In genomic region chr15:42737529-42738328, GRCh38 we compare ENCODE assay signal across 8 cellular contexts. TPM values are rescaled to one million over a fixed set of nuclear protein-coding genes. Genes with fewer than 3 reads are reported as not detected.
A peak's percentile ranks its signal among the peaks of the same experiment; 100 is the strongest.
DNase-seq lines count a peak whose midpoint lies in the region; TF ChIP-seq lines count a peak whose summit lies in the region.

No MANE protein-coding gene starts in this region.

- DNase-seq in NCI-H2171 treated with DMSO at 0.1 percent for 48 hours (lab: John Stamatoyannopoulos, UW) (peak; percentile 31), NCI-H2171 (lab: John Stamatoyannopoulos, UW) (no peak), PC-9 (peak in 1 of 2 experiments; percentile 34), progenitor cell of endocrine pancreas (ENCODE audit: low spot score, unreplicated experiment) (no peak), COR-L47 (lab: John Stamatoyannopoulos, UW) (no peak), medulla oblongata (ENCODE audit: extremely low spot score) (no peak), DMS79 treated with DMSO at 0.1 percent for 48 hours (lab: John Stamatoyannopoulos, UW) (no peak)

- peak overlapping the region; percentile 93 for H3K27ac Mint-ChIP-seq in progenitor cell of endocrine pancreas

- WGBS in esophagus, 2 donors: 70 to 72% methylated on average over 21 of the region's 21 CpGs

- no peaks in the 10 kb centered on the region for H3K79me2 ChIP-seq in PC-9 (ENCODE audit: low read depth)

- H3K9me3 ChIP-seq in PC-9 (ENCODE audit: insufficient read depth, low read depth): no peaks in the 10 kb centered on the region
- no peaks in the 10 kb centered on the region for H3K9me3 ChIP-seq in esophagus (ENCODE audit: control insufficient read depth in 2 of 2, insufficient read depth in 1 of 2, low read depth in 1 of 2, low read length in 1 of 2)

- peak; percentile 71 for TF ChIP-seq CTCF in PC-9 (conservative IDR thresholded peaks at IDR 0.05)
- no peak for TF ChIP-seq CTCF in progenitor cell of endocrine pancreas (IDR thresholded peaks at IDR 0.05; ENCODE audit: unreplicated experiment)

- H4K20me1 ChIP-seq in PC-9 (ENCODE audit: insufficient read depth): no peaks in the 10 kb centered on the region

- no peaks in the 10 kb centered on the region for H3F3A ChIP-seq in PC-9 (ENCODE audit: insufficient read depth, low read depth)

- peak overlapping the region; percentile 78; the same call in 1 of the 2 replicates for H3K4me3 ChIP-seq in PC-9
- H3K4me3 ChIP-seq in esophagus (ENCODE audit: low read depth in 1 of 2, low read length in 2 of 2): peak overlapping the region; percentile 52 to 82

- H3K36me3 Mint-ChIP-seq in progenitor cell of endocrine pancreas (ENCODE audit: insufficient read depth): peaks cover 5% of the 10 kb centered on the region

- H3K9me3 Mint-ChIP-seq in progenitor cell of endocrine pancreas (ENCODE audit: low read depth): no peaks in the 10 kb centered on the region

- peak overlapping the region; percentile 84 for H3K4me2 ChIP-seq in PC-9

- peak overlapping the region; percentile 88 for H2AFZ ChIP-seq in PC-9

- intact Hi-C loops in PC-9 (cut with micrococcal nuclease; ENCODE audit: unreplicated experiment): loop anchor here (2.0 kb wide), 1 partner anchor 189 kb away; no protein-coding TSS in a partner anchor

- H3K9me2 ChIP-seq in PC-9 (ENCODE audit: insufficient read depth): no peaks in the 10 kb centered on the region

- POLR2A ChIA-PET in PC-9 (lab: Charles Lee; ENCODE audit: unreplicated experiment): interaction anchor here (0.6 kb wide), 1 partner anchor 196 kb away, joined by 3 read pairs; no protein-coding TSS in a partner anchor

- TSS peak; percentile 90 for BruUV-seq in PC-9 (replicated peaks; lab: Mats Ljungman, UMichigan)

- CTCF ChIA-PET in PC-9 (lab: Charles Lee): interaction anchor here (0.9 kb wide), 2 partner anchors 184 to 189 kb away, joined by 3 to 11 read pairs; no protein-coding TSS in a partner anchor

- H3K27ac ChIP-seq in PC-9 (peak overlapping the region; percentile 42; the same call in 1 of the 2 replicates), esophagus (ENCODE audit: low read depth in 2 of 2, low read length in 1 of 2) (peak overlapping the region; percentile 81 to 95)

- peaks cover 7% of the 10 kb centered on the region for H3K4me1 Mint-ChIP-seq in progenitor cell of endocrine pancreas (ENCODE audit: low read depth)

- H3K4me1 ChIP-seq in PC-9 (replicated peaks; ENCODE audit: insufficient read depth) (no peaks in the 10 kb centered on the region), esophagus (ENCODE audit: control insufficient read depth in 2 of 2, insufficient read depth in 2 of 2, low read length in 1 of 2) (peaks cover 0 to 5% of the 10 kb centered on the region in 2 donors)

- H3K4me3 Mint-ChIP-seq in progenitor cell of endocrine pancreas (ENCODE audit: low read depth): peak overlapping the region; percentile 73

- H3K27me3 Mint-ChIP-seq in progenitor cell of endocrine pancreas: no peaks in the 10 kb centered on the region

- no peaks in the 10 kb centered on the region for H3K27me3 ChIP-seq in PC-9 (ENCODE audit: insufficient read depth, low read depth)
- H3K27me3 ChIP-seq in esophagus (ENCODE audit: control insufficient read depth in 1 of 2, insufficient read depth in 2 of 2, low read length in 2 of 2): no peaks in the 10 kb centered on the region

- H3K36me3 ChIP-seq in PC-9 (ENCODE audit: low read depth) (no peaks in the 10 kb centered on the region), esophagus (ENCODE audit: control insufficient read depth in 2 of 2, insufficient read depth in 2 of 2, low read length in 1 of 2) (peaks cover 3 to 11% of the 10 kb centered on the region in 2 donors)

RNA-seq across cellular contexts. Expression of gene CDAN1, which starts 0.8 kb away (rescaled TPM):
- total RNA-seq in PC-9 (2021) (19.2 and 23.4 TPM in 2 replicates), progenitor cell of endocrine pancreas (36.4 and 46.1 TPM in 2 replicates)
- 10 to 100 TPM in 1 of 2 donors, 1 to 10 TPM in 1; 5.0 to 10.8 TPM for polyA plus RNA-seq in esophagus
